Comparison of ENCODE assay signal across 15 cellular contexts in genomic region chr14:59294662-59294992, GRCh38.
DNase-seq lines count a peak whose midpoint lies in the region; ATAC-seq and TF ChIP-seq lines count a peak whose summit lies in the region.
"Had no signal": no experiment of that assay in that cellular context is flagged by ENCODE, and none has a peak within 500 bp of the region (broad histone marks: within the 10 kb centered on the region; RNA-seq: fewer than 3 reads in every experiment).

No MANE protein-coding gene starts in this region.

- no peaks in the 10 kb centered on the region for H3K79me2 ChIP-seq in Karpas-422 (ENCODE audit: low read length)

- TF ChIP-seq CTCF in left ventricle myocardium inferior (IDR thresholded peaks at IDR 0.05; ENCODE audit: borderline replicate concordance) (no peak), esophagus muscularis mucosa (IDR thresholded peaks at IDR 0.05) (no peak), vagina (IDR thresholded peaks at IDR 0.05) (no peak), chondrocyte (IDR thresholded peaks at IDR 0.05) (no peak)

- no peak for ATAC-seq in left ventricle myocardium superior
- ATAC-seq: A549 had no signal

- H3K9me3 ChIP-seq in left ventricle myocardium inferior (replicated peaks), result no peaks in the 10 kb centered on the region
- no peaks in the 10 kb centered on the region for H3K9me3 ChIP-seq in esophagus muscularis mucosa
- no peaks in the 10 kb centered on the region for H3K9me3 ChIP-seq in vagina
- no peaks in the 10 kb centered on the region for H3K9me3 ChIP-seq in Karpas-422 (ENCODE audit: low read length)
- H3K9me3 ChIP-seq: A549 had no signal

- DNase-seq in left ventricle myocardium inferior (no peak), left ventricle myocardium superior (no peak), esophagus muscularis mucosa (ENCODE audit: extremely low spot score) (no peak), myocyte (ENCODE audit: low read depth) (peak; percentile 33), vagina (ENCODE audit: extremely low spot score in 2 of 2) (no peak), chondrocyte (ENCODE audit: low spot score) (no peak), Karpas-422 (no peak)
- DNase-seq in activated CD4-positive, alpha-beta T cell treated with anti-CD3 and anti-CD28 coated beads, Interleukin-2, amount 10 ng/mL, durations not matched to agents 7 days and 5 days, result no peak
- DNase-seq: activated naive CD4-positive, alpha-beta T cell; glutamatergic neuron; H9; naive B cell; stimulated activated CD4-positive, alpha-beta T cell treated with anti-CD3 and anti-CD28 coated beads, Interleukin-2, amount 100 ng/mL, for 24 hours had no signal

- H3K4me3 ChIP-seq in left ventricle myocardium inferior (no peak overlapping the region), esophagus muscularis mucosa (no peak overlapping the region), vagina (no peak overlapping the region), Karpas-422 (ENCODE audit: low read length) (no peak overlapping the region)
- H3K4me3 ChIP-seq: A549, cardiac muscle cell had no signal

- peaks cover 16% of the 10 kb centered on the region for H3K36me3 Mint-ChIP-seq in chondrocyte (ENCODE audit: low read depth)
- H3K36me3 Mint-ChIP-seq in activated CD4-positive, alpha-beta T cell treated with anti-CD3 and anti-CD28 coated beads, Interleukin-2, amount 10 ng/mL, durations not matched to agents 7 days and 5 days (ENCODE audit: low read depth), result peaks cover 22% of the 10 kb centered on the region

- H3K27ac ChIP-seq in left ventricle myocardium inferior (replicated peaks) (peak overlapping the region; percentile 68), esophagus muscularis mucosa (replicated peaks in 1 of 4) (peak overlapping the region; percentile 61 to 72 (median 64)), vagina (peak overlapping the region; percentile 34), Karpas-422 (ENCODE audit: low read length) (no peak overlapping the region)
- H3K27ac ChIP-seq: A549, cardiac muscle cell had no signal

- no peak overlapping the region for H2AFZ ChIP-seq in Karpas-422 (ENCODE audit: low read length)

- no peak overlapping the region for H3K4me3 Mint-ChIP-seq in chondrocyte (ENCODE audit: unreplicated experiment)
- no peak overlapping the region for H3K4me3 Mint-ChIP-seq in activated CD4-positive, alpha-beta T cell treated with anti-CD3 and anti-CD28 coated beads, Interleukin-2, amount 10 ng/mL, durations not matched to agents 7 days and 5 days
- H3K4me3 Mint-ChIP-seq: H9, naive B cell had no signal

- intact Hi-C loops in left ventricle myocardium inferior (cut with micrococcal nuclease) (no loop called here), left ventricle myocardium superior (cut with micrococcal nuclease) (no loop called here), esophagus muscularis mucosa (cut with DNase I) (no loop called here), vagina (cut with DNase I) (no loop called here)

- H3K4me2 ChIP-seq in Karpas-422 (ENCODE audit: low read depth, low read length, poor library complexity, severe bottlenecking), result no peak overlapping the region
- H3K4me2 ChIP-seq: A549 had no signal

- H3K36me3 ChIP-seq in left ventricle myocardium inferior (peaks cover 13% of the 10 kb centered on the region), esophagus muscularis mucosa (peaks cover 11 to 15% (median 14%) of the 10 kb centered on the region in 4 donors), vagina (no peaks in the 10 kb centered on the region), Karpas-422 (ENCODE audit: insufficient read depth, low read length) (no peaks in the 10 kb centered on the region)

- H3K9ac ChIP-seq in Karpas-422 (ENCODE audit: low read length), result no peak overlapping the region

- POLR2A ChIA-PET in activated CD4-positive, alpha-beta T cell treated with anti-CD3 and anti-CD28 coated beads, Interleukin-2, amount 10 ng/mL, durations not matched to agents 7 days and 5 days (lab: Charles Lee), result no interaction called here

- H3K4me1 ChIP-seq in left ventricle myocardium inferior (peaks cover 77% of the 10 kb centered on the region), esophagus muscularis mucosa (peaks cover 53 to 84% (median 68%) of the 10 kb centered on the region in 4 donors), vagina (peaks cover 61% of the 10 kb centered on the region), Karpas-422 (ENCODE audit: low read length) (peaks cover 2% of the 10 kb centered on the region)
- H3K4me1 ChIP-seq: A549 had no signal

- H3K4me1 Mint-ChIP-seq in chondrocyte (ENCODE audit: low read depth), result peaks cover 6% of the 10 kb centered on the region
- H3K4me1 Mint-ChIP-seq in activated CD4-positive, alpha-beta T cell treated with anti-CD3 and anti-CD28 coated beads, Interleukin-2, amount 10 ng/mL, durations not matched to agents 7 days and 5 days, result peaks cover 29% of the 10 kb centered on the region
- H3K4me1 Mint-ChIP-seq: H9 had no signal

- no peaks in the 10 kb centered on the region for H3K9me3 Mint-ChIP-seq in chondrocyte (ENCODE audit: low read depth)
- H3K9me3 Mint-ChIP-seq in activated CD4-positive, alpha-beta T cell treated with anti-CD3 and anti-CD28 coated beads, Interleukin-2, amount 10 ng/mL, durations not matched to agents 7 days and 5 days, result peaks cover 3% of the 10 kb centered on the region
- H3K9me3 Mint-ChIP-seq: H9, naive B cell had no signal

- WGBS in esophagus muscularis mucosa, result 26% methylated on average over 1 of the region's 1 CpG

- CTCF ChIA-PET in activated CD4-positive, alpha-beta T cell treated with anti-CD3 and anti-CD28 coated beads, Interleukin-2, amount 10 ng/mL, durations not matched to agents 7 days and 5 days (lab: Charles Lee), result interaction anchor here (0.7 to 2.4 kb wide), 2 partner anchors 12 to 16 kb away, joined by 3 to 8 read pairs; no protein-coding TSS in a partner anchor

- no peaks in the 10 kb centered on the region for H3K9me2 ChIP-seq in Karpas-422 (replicated peaks; ENCODE audit: insufficient read depth, low read length)

- H3K27ac Mint-ChIP-seq in chondrocyte (ENCODE audit: unreplicated experiment), result no peak overlapping the region
- no peak overlapping the region for H3K27ac Mint-ChIP-seq in activated CD4-positive, alpha-beta T cell treated with anti-CD3 and anti-CD28 coated beads, Interleukin-2, amount 10 ng/mL, durations not matched to agents 7 days and 5 days
- H3K27ac Mint-ChIP-seq: H9, naive B cell had no signal

- TF ChIP-seq EP300 in esophagus muscularis mucosa (IDR thresholded peaks at IDR 0.05), result no peak

- TF ChIP-seq POLR2A in esophagus muscularis mucosa (IDR thresholded peaks at IDR 0.05; ENCODE audit: low read depth) (no peak), vagina (IDR thresholded peaks at IDR 0.05) (no peak)

- no peaks in the 10 kb centered on the region for H4K20me1 ChIP-seq in Karpas-422 (ENCODE audit: insufficient read depth, low read depth, low read length)

- no peaks in the 10 kb centered on the region for H3K27me3 Mint-ChIP-seq in chondrocyte (ENCODE audit: low read depth)
- no peaks in the 10 kb centered on the region for H3K27me3 Mint-ChIP-seq in activated CD4-positive, alpha-beta T cell treated with anti-CD3 and anti-CD28 coated beads, Interleukin-2, amount 10 ng/mL, durations not matched to agents 7 days and 5 days
- H3K27me3 Mint-ChIP-seq: naive B cell had no signal

- no peaks in the 10 kb centered on the region for H3K27me3 ChIP-seq in left ventricle myocardium inferior (ENCODE audit: low read depth)
- no peaks in the 10 kb centered on the region for H3K27me3 ChIP-seq in esophagus muscularis mucosa
- no peaks in the 10 kb centered on the region for H3K27me3 ChIP-seq in vagina
- no peaks in the 10 kb centered on the region for H3K27me3 ChIP-seq in Karpas-422 (ENCODE audit: low read length)
- H3K27me3 ChIP-seq: cardiac muscle cell had no signal
